ENCODE assay signal across 23 cellular contexts in genomic region chr3:19384868-19385267, GRCh38.
DNase-seq lines count a peak whose midpoint lies in the region; ATAC-seq, FAIRE-seq and TF ChIP-seq lines count a peak whose summit lies in the region.
"Had no signal": no experiment of that assay in that cellular context is flagged by ENCODE, and none has a peak within 500 bp of the region (broad histone marks: within the 10 kb centered on the region; RNA-seq: fewer than 3 reads in every experiment).

No MANE protein-coding gene starts in this region.

- TF ChIP-seq CTCF in GM10266 (IDR thresholded peaks at IDR 0.05; ENCODE audit: control insufficient read depth, insufficient read depth, low read depth, missing control alignments) (no peak), GM12878 (IDR thresholded peaks at IDR 0.05 in 2 of 3, conservative IDR thresholded peaks at IDR 0.05 in 1 of 3; ENCODE audit: control insufficient read depth in 2 of 3, extremely low read depth in 1 of 3, insufficient read depth in 1 of 3, low read depth in 3 of 3, low read length in 3 of 3) (no peak)

- H3K9ac ChIP-seq in GM12878 (ENCODE audit: control insufficient read depth, insufficient read depth, low read length) = no peak overlapping the region
- H3K9ac ChIP-seq: BLaER1 treated with 17β-estradiol and CSF1 and Interleukin-3, amounts not matched to agents 10 nM and 100 nM had no signal

- H3K9me3 Mint-ChIP-seq in activated naive CD4-positive, alpha-beta T cell treated with anti-CD3 and anti-CD28 coated beads, Interleukin-2, amount 50 U/mL, for 72 hours = no peaks in the 10 kb centered on the region
- no peaks in the 10 kb centered on the region for H3K9me3 Mint-ChIP-seq in activated CD4-positive, alpha-beta T cell treated with anti-CD3 and anti-CD28 coated beads for 36 hours (ENCODE audit: low read depth)

- no peak for TF ChIP-seq POLR2A in GM12878 (IDR thresholded peaks at IDR 0.05; ENCODE audit: low read depth, low read length)

- no peak overlapping the region for H3K27ac Mint-ChIP-seq in activated naive CD4-positive, alpha-beta T cell treated with anti-CD3 and anti-CD28 coated beads, Interleukin-2, amount 50 U/mL, for 72 hours
- H3K27ac Mint-ChIP-seq in activated CD4-positive, alpha-beta T cell treated with anti-CD3 and anti-CD28 coated beads for 36 hours = no peak overlapping the region
- H3K27ac Mint-ChIP-seq: GM23338 had no signal

- SMC1A ChIA-PET in GM12878 (lab: Charles Lee; ENCODE audit: uncharacterized antibody, unreplicated experiment) = interaction anchor here (1.3 to 2.2 kb wide), 2 partner anchors 13 to 22 kb away, joined by 3 to 5 read pairs; no protein-coding TSS in a partner anchor

- peak overlapping the region; percentile 13; the same call in 1 of the 2 replicates for H3K4me2 ChIP-seq in GM12878 (ENCODE audit: control insufficient read depth, insufficient read depth)
- H3K4me2 ChIP-seq: BLaER1 treated with 17β-estradiol and CSF1 and Interleukin-3, amounts not matched to agents 10 nM and 100 nM; GM23338 had no signal

- in situ Hi-C loops in GM12878 (cut with MboI) = no loop called here

- RAD21 ChIA-PET in GM12878 (lab: Charles Lee; ENCODE audit: unreplicated experiment) = interaction anchor here (0.6 kb wide), 1 partner anchor 896 kb away, joined by 3 read pairs; no protein-coding TSS in a partner anchor

- H4K20me1 ChIP-seq in GM12878 (ENCODE audit: control insufficient read depth, insufficient read depth) = no peaks in the 10 kb centered on the region
- H4K20me1 ChIP-seq: BLaER1 treated with 17β-estradiol and CSF1 and Interleukin-3, amounts not matched to agents 10 nM and 100 nM had no signal

- no peaks in the 10 kb centered on the region for H3K27me3 Mint-ChIP-seq in activated CD4-positive, alpha-beta T cell treated with anti-CD3 and anti-CD28 coated beads for 36 hours

- H3K36me3 ChIP-seq in GM12878 (ENCODE audit: control insufficient read depth in 2 of 2, insufficient read depth in 2 of 2, low read length in 1 of 2) = no peaks in the 10 kb centered on the region
- H3K36me3 ChIP-seq: BLaER1 treated with 17β-estradiol and CSF1 and Interleukin-3, amounts not matched to agents 10 nM and 100 nM; SJSA1 had no signal

- no peaks in the 10 kb centered on the region for H3K27me3 ChIP-seq in GM12878 (replicated peaks in 1 of 2; ENCODE audit: control insufficient read depth in 2 of 2, insufficient read depth in 2 of 2, low read length in 1 of 2)
- H3K27me3 ChIP-seq: BLaER1 treated with 17β-estradiol and CSF1 and Interleukin-3, amounts not matched to agents 10 nM and 100 nM; SJSA1 had no signal

- H3K27ac ChIP-seq in GM12878 (ENCODE audit: control insufficient read depth, insufficient read depth) = no peak overlapping the region
- H3K27ac ChIP-seq: BLaER1 treated with 17β-estradiol and CSF1 and Interleukin-3, amounts not matched to agents 10 nM and 100 nM; RWPE1; SJSA1 had no signal

- no peak overlapping the region; the same call in 1 of the 2 replicates for H2AFZ ChIP-seq in GM12878 (ENCODE audit: control insufficient read depth, low read depth, low read length)
- H2AFZ ChIP-seq: GM23338 had no signal

- DNase-seq in GM10266 (ENCODE audit: extremely low spot score) (peak; percentile 15), GM12878 (ENCODE audit: low read depth, low spot score) (no peak), germinal center (ENCODE audit: low spot score) (no peak)
- no peak for DNase-seq in activated naive CD4-positive, alpha-beta T cell treated with anti-CD3 and anti-CD28 coated beads, Interleukin-2, amount 50 U/mL, for 72 hours (ENCODE audit: low spot score in 2 of 2)
- DNase-seq in activated CD4-positive, alpha-beta T cell treated with anti-CD3 and anti-CD28 coated beads for 36 hours = no peak
- DNase-seq: DMS 273 treated with DMSO at 0.1 percent for 48 hours, MV-4-11, NCI-H1417 treated with DMSO at 0.1 percent for 48 hours, NCI-H1930, NCI-H2171 treated with DMSO at 0.1 percent for 48 hours, NCI-H446 treated with DMSO at 0.1 percent for 48 hours, OCI-M1, SW 1271 had no signal

- POLR2A ChIA-PET in GM12878 (lab: Charles Lee) = no interaction called here
- POLR2A ChIA-PET in activated CD4-positive, alpha-beta T cell treated with anti-CD3 and anti-CD28 coated beads for 36 hours (lab: Charles Lee) = no interaction called here

- TF ChIP-seq RAD21 in GM12878 (IDR thresholded peaks at IDR 0.05; ENCODE audit: insufficient read depth, low read depth, low read length) = no peak

- intact Hi-C loops in GM12878 (cut with micrococcal nuclease; ENCODE audit: unreplicated experiment) = no loop called here
- intact Hi-C loops in activated CD4-positive, alpha-beta T cell treated with anti-CD3 and anti-CD28 coated beads for 36 hours (cut with DNase I, micrococcal nuclease) = no loop called here

- no peaks in the 10 kb centered on the region for H3K36me3 Mint-ChIP-seq in activated naive CD4-positive, alpha-beta T cell treated with anti-CD3 and anti-CD28 coated beads, Interleukin-2, amount 50 U/mL, for 72 hours
- H3K36me3 Mint-ChIP-seq in activated CD4-positive, alpha-beta T cell treated with anti-CD3 and anti-CD28 coated beads for 36 hours (ENCODE audit: low read depth) = no peaks in the 10 kb centered on the region

- 3% methylated on average over 3 of the region's 3 CpGs for whole genome bisulfite sequencing in GM12878 (ENCODE audit: insufficient coverage, insufficient replicate concordance, low lambda C conversion rate, missing lambda C conversion rate)

- H3K9me3 ChIP-seq in GM12878 (replicated peaks; ENCODE audit: control insufficient read depth, insufficient read depth, low read length) = peaks cover 2% of the 10 kb centered on the region; the same call in 2 of the 3 replicates
- H3K9me3 ChIP-seq: BLaER1 treated with 17β-estradiol and CSF1 and Interleukin-3, amounts not matched to agents 10 nM and 100 nM had no signal

- CTCF ChIA-PET in GM12878 (lab: Yijun Ruan, JAX) = no interaction called here
- CTCF ChIA-PET in activated CD4-positive, alpha-beta T cell treated with anti-CD3 and anti-CD28 coated beads for 36 hours (lab: Charles Lee) = interaction anchor here (0.7 kb wide), 1 partner anchor 21 kb away, joined by 5 read pairs; no protein-coding TSS in a partner anchor

- no peaks in the 10 kb centered on the region for H3K4me1 ChIP-seq in GM12878 (ENCODE audit: control insufficient read depth, insufficient read depth, low read length)
- H3K4me1 ChIP-seq: BLaER1 treated with 17β-estradiol and CSF1 and Interleukin-3, amounts not matched to agents 10 nM and 100 nM; SJSA1 had no signal

- no peaks in the 10 kb centered on the region for H3K79me2 ChIP-seq in GM12878 (ENCODE audit: control insufficient read depth, insufficient read depth, low read length)

- ATAC-seq in GM19351 (IDR thresholded peaks at IDR 0.05; ENCODE audit: unreplicated experiment) (peak; percentile 85), HG02884 (IDR thresholded peaks at IDR 0.05; ENCODE audit: unreplicated experiment) (peak; percentile 93), GM12878 (peak; percentile 42), GM21723 (IDR thresholded peaks at IDR 0.05; ENCODE audit: unreplicated experiment) (no peak)
- ATAC-seq in activated naive CD4-positive, alpha-beta T cell treated with anti-CD3 and anti-CD28 coated beads, Interleukin-2, amount 50 U/mL, for 72 hours = no peak
- ATAC-seq in activated CD4-positive, alpha-beta T cell treated with anti-CD3 and anti-CD28 coated beads for 36 hours = no peak
- ATAC-seq: GM23338, K562 had no signal

- H3K4me1 Mint-ChIP-seq in activated CD4-positive, alpha-beta T cell treated with anti-CD3 and anti-CD28 coated beads for 36 hours = no peaks in the 10 kb centered on the region
- H3K4me1 Mint-ChIP-seq: GM23338 had no signal

- H3K4me3 Mint-ChIP-seq in activated CD4-positive, alpha-beta T cell treated with anti-CD3 and anti-CD28 coated beads for 36 hours = no peak overlapping the region
- H3K4me3 Mint-ChIP-seq: GM23338 had no signal

- no peak overlapping the region for H3K4me3 ChIP-seq in GM12878
- H3K4me3 ChIP-seq: BLaER1 treated with 17β-estradiol and CSF1 and Interleukin-3, amounts not matched to agents 10 nM and 100 nM; GM23338; K562; SJSA1 had no signal

- FAIRE-seq in GM12878 (lab: Jason Lieb, UNC) = peak; percentile 31
- FAIRE-seq: A204.1, GM19239, K562 had no signal

- TF ChIP-seq EP300 in GM12878 (IDR thresholded peaks at IDR 0.05; ENCODE audit: borderline replicate concordance in 1 of 2, control insufficient read depth in 1 of 2, low read depth in 2 of 2, low read length in 2 of 2) = no peak

- BruUV-seq in GM12878 (replicated peaks; lab: Mats Ljungman, UMichigan) = no TSS peak

TF ChIP-seq in GM12878, 131 proteins besides CTCF, POLR2A, EP300 and RAD21 (continues in another document):
- TF ChIP-seq BRCA1 (IDR thresholded peaks at IDR 0.05; ENCODE audit: low read depth, low read length) (no peak), HDGF (IDR thresholded peaks at IDR 0.05) (no peak), PAX5 (IDR thresholded peaks at IDR 0.05; ENCODE audit: borderline replicate concordance, low read depth, low read length) (no peak), MLLT1 (IDR thresholded peaks at IDR 0.05) (no peak)

Comparison
In these comparisons a context has a peak if more than half of its experiments do, and no peak if none do; other contexts are left out.
1. ATAC-seq: peak in GM19351 (single experiment), HG02884 (single experiment) and GM12878 (single experiment); none in activated naive CD4-positive, alpha-beta T cell treated with anti-CD3 and anti-CD28 coated beads, Interleukin-2, amount 50 U/mL, for 72 hours (0 of 2), activated CD4-positive, alpha-beta T cell treated with anti-CD3 and anti-CD28 coated beads for 36 hours (single experiment) and GM21723 (single experiment).